In the genomic region with DNA sequence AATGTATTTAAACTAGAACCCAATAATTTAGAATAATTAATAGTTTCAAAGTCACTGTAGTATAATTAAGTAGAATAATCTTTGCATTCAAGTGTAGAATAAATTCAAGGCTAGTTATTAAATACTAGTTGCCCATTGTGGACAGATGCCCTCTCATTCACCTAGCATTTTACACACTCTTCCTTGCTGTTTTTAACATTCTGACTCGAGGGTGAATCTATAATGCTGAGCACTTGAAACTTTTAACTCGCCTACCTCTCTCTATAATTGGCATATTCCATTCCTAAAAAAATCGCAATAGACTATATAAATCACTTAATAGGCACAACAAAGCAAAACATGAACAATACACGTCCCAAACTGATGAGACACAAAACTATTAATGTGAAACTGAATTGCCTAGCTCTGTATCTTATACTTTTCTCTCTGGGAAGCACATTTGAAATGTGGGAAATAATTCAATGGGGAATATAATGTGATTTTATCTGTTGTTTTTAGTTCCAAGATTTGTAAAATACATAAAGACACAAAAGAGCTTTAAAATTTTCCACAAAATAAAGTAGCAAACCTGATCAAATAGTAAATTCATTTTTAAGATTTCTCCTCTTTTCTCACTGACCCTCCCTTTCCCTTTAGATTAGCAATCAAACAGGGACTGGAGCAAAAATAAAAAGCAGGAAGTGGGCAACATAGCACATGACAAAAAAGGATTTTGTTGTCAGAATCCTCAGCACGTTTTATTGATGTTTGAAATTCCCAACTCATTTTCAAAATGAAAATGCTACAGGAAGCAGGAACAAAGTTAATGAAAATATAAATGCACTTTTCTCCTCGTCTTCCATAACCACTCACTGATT, we compare ENCODE assay signal across 9 cellular contexts.
DNase-seq lines count a peak whose midpoint lies in the region; ATAC-seq and TF ChIP-seq lines count a peak whose summit lies in the region.
"Had no signal": no experiment of that assay in that cellular context is flagged by ENCODE, and none has a peak within 500 bp of the region (broad histone marks: within the 10 kb centered on the region; RNA-seq: fewer than 3 reads in every experiment).

No MANE protein-coding gene starts in this region.

- peak overlapping the region; percentile 90 for H3K27ac Mint-ChIP-seq in neural progenitor cell
- H3K27ac Mint-ChIP-seq in CD8-positive, alpha-beta memory T cell = no peak overlapping the region

- H3K36me3 Mint-ChIP-seq in neural progenitor cell = no peaks in the 10 kb centered on the region
- H3K36me3 Mint-ChIP-seq in CD8-positive, alpha-beta memory T cell = no peaks in the 10 kb centered on the region

- DNase-seq in CD1c-positive myeloid dendritic cell (ENCODE audit: extremely low spot score) = peak; percentile 12
- DNase-seq in HCEC 1CT = peak; percentile 21
- DNase-seq in mammary epithelial cell = no peak
- DNase-seq in neural progenitor cell (ENCODE audit: low spot score) = no peak
- no peak for DNase-seq in CD8-positive, alpha-beta memory T cell
- no peak for DNase-seq in DMS153 (lab: John Stamatoyannopoulos, UW)
- DNase-seq in SJCRH30 = no peak
- DNase-seq: effector CD8-positive, alpha-beta T cell had no signal

- H3K36me3 ChIP-seq in mammary epithelial cell (ENCODE audit: insufficient read depth, low read length) (no peaks in the 10 kb centered on the region), neural progenitor cell (no peaks in the 10 kb centered on the region), SJCRH30 (no peaks in the 10 kb centered on the region)
- H3K36me3 ChIP-seq in CD8-positive, alpha-beta memory T cell (ENCODE audit: insufficient read depth, low read length) = no peaks in the 10 kb centered on the region

- no peak overlapping the region for H3K4me3 Mint-ChIP-seq in neural progenitor cell
- H3K4me3 Mint-ChIP-seq in CD8-positive, alpha-beta memory T cell = no peak overlapping the region

- H3K9me3 ChIP-seq in mammary epithelial cell (replicated peaks; ENCODE audit: insufficient read depth, low read length) (no peaks in the 10 kb centered on the region), neural progenitor cell (ENCODE audit: low read depth) (no peaks in the 10 kb centered on the region), SJCRH30 (replicated peaks) (no peaks in the 10 kb centered on the region)
- no peaks in the 10 kb centered on the region for H3K9me3 ChIP-seq in CD8-positive, alpha-beta memory T cell (ENCODE audit: low read length)

- H3K79me2 ChIP-seq in mammary epithelial cell (ENCODE audit: insufficient read depth, low read length) (no peaks in the 10 kb centered on the region), neural progenitor cell (ENCODE audit: low read depth) (no peaks in the 10 kb centered on the region)

- in situ Hi-C loops in mammary epithelial cell (cut with MboI; ENCODE audit: low sequenced_read_pairs in 2 of 2) = no loop called here

- H4K20me1 ChIP-seq in mammary epithelial cell (ENCODE audit: insufficient read depth, low read length) (no peaks in the 10 kb centered on the region), neural progenitor cell (ENCODE audit: low read depth) (no peaks in the 10 kb centered on the region)

- peak overlapping the region; percentile 57 for H2AFZ ChIP-seq in mammary epithelial cell (ENCODE audit: low read depth, low read length)
- peak overlapping the region; percentile 74 for H2AFZ ChIP-seq in neural progenitor cell (replicated peaks)

- peaks cover 2% of the 10 kb centered on the region for H3K27me3 Mint-ChIP-seq in neural progenitor cell (ENCODE audit: insufficient read depth, low read depth)
- no peaks in the 10 kb centered on the region for H3K27me3 Mint-ChIP-seq in CD8-positive, alpha-beta memory T cell

- peaks cover 4% of the 10 kb centered on the region for H3K9me3 Mint-ChIP-seq in neural progenitor cell
- peaks cover 0 to 3% (median 0%) of the 10 kb centered on the region in 5 donors for H3K9me3 Mint-ChIP-seq in CD8-positive, alpha-beta memory T cell

- intact Hi-C loops in mammary epithelial cell (cut with micrococcal nuclease) = no loop called here

- H3K27me3 ChIP-seq in mammary epithelial cell (ENCODE audit: insufficient read depth, low read length) (no peaks in the 10 kb centered on the region), neural progenitor cell (no peaks in the 10 kb centered on the region), SJCRH30 (no peaks in the 10 kb centered on the region)
- H3K27me3 ChIP-seq in CD8-positive, alpha-beta memory T cell (ENCODE audit: insufficient read depth, low read length, poor library complexity, severe bottlenecking) = no peaks in the 10 kb centered on the region

- ATAC-seq in HG03521 (IDR thresholded peaks at IDR 0.05; ENCODE audit: unreplicated experiment) = no peak

- peak overlapping the region; percentile 74 for H3K27ac ChIP-seq in mammary epithelial cell (ENCODE audit: insufficient read depth, low read depth, low read length)
- no peak overlapping the region for H3K27ac ChIP-seq in neural progenitor cell
- H3K27ac ChIP-seq in CD8-positive, alpha-beta memory T cell (ENCODE audit: low read depth, low read length) = no peak overlapping the region
- H3K27ac ChIP-seq in SJCRH30 = no peak overlapping the region

- POLR2A ChIA-PET in CD8-positive, alpha-beta memory T cell (lab: Charles Lee) = no interaction called here

- H3K4me2 ChIP-seq in mammary epithelial cell (ENCODE audit: insufficient read depth, low read depth, low read length) (peak overlapping the region; percentile 39), neural progenitor cell (no peak overlapping the region)

- TF ChIP-seq CTCF in mammary epithelial cell (conservative IDR thresholded peaks at IDR 0.05 in 1 of 2, IDR thresholded peaks at IDR 0.05 in 1 of 2; ENCODE audit: extremely low read depth in 1 of 2, insufficient read depth in 1 of 2, low read depth in 1 of 2, low read length in 2 of 2) (no peak), neural progenitor cell (IDR thresholded peaks at IDR 0.05) (no peak)

- CTCF ChIA-PET in mammary epithelial cell (lab: Charles Lee; ENCODE audit: low non-redundant PET) = no interaction called here
- CTCF ChIA-PET in CD8-positive, alpha-beta memory T cell (lab: Charles Lee) = no interaction called here

- dilution Hi-C loops in mammary epithelial cell (cut with HindIII; ENCODE audit: low sequenced_read_pairs) = no loop called here

- no peaks in the 10 kb centered on the region for H3F3A ChIP-seq in neural progenitor cell (ENCODE audit: low read depth)

- no TSS peak for BruUV-seq in mammary epithelial cell (replicated peaks; lab: Mats Ljungman, UMichigan)

- peaks cover 19% of the 10 kb centered on the region for H3K4me1 Mint-ChIP-seq in neural progenitor cell
- H3K4me1 Mint-ChIP-seq in CD8-positive, alpha-beta memory T cell = no peaks in the 10 kb centered on the region

- no peak overlapping the region for H3K9ac ChIP-seq in mammary epithelial cell (ENCODE audit: insufficient read depth, low read length)
- no peak overlapping the region for H3K9ac ChIP-seq in neural progenitor cell

- WGBS in mammary epithelial cell (ENCODE audit: low coverage, missing lambda C conversion rate) = 64% methylated on average over 6 of the region's 6 CpGs

- H3K4me3 ChIP-seq in mammary epithelial cell (replicated peaks in 1 of 3; ENCODE audit: insufficient read depth in 1 of 3, low read depth in 2 of 3, low read length in 3 of 3) = peak overlapping the region in 1 of 3 experiments; percentile 5
- H3K4me3 ChIP-seq in neural progenitor cell = no peak overlapping the region
- no peak overlapping the region for H3K4me3 ChIP-seq in CD8-positive, alpha-beta memory T cell (ENCODE audit: low read length)
- H3K4me3 ChIP-seq in SJCRH30 = no peak overlapping the region

- H3K4me1 ChIP-seq in mammary epithelial cell (ENCODE audit: insufficient read depth, low read length) (peaks cover 13% of the 10 kb centered on the region), neural progenitor cell (peaks cover 9% of the 10 kb centered on the region), SJCRH30 (peaks cover 14% of the 10 kb centered on the region)
- no peaks in the 10 kb centered on the region for H3K4me1 ChIP-seq in CD8-positive, alpha-beta memory T cell (ENCODE audit: insufficient read depth, low read length)

Comparison
In these comparisons a context has a peak if more than half of its experiments do, and no peak if none do; other contexts are left out.
1. DNase-seq: peak in CD1c-positive myeloid dendritic cell (single experiment) and HCEC 1CT (single experiment); none in mammary epithelial cell (single experiment), neural progenitor cell (single experiment), CD8-positive, alpha-beta memory T cell (0 of 5), DMS153 (single experiment) and SJCRH30 (0 of 2).